Comparison of ENCODE assay signal across 8 cellular contexts in the genomic region with DNA sequence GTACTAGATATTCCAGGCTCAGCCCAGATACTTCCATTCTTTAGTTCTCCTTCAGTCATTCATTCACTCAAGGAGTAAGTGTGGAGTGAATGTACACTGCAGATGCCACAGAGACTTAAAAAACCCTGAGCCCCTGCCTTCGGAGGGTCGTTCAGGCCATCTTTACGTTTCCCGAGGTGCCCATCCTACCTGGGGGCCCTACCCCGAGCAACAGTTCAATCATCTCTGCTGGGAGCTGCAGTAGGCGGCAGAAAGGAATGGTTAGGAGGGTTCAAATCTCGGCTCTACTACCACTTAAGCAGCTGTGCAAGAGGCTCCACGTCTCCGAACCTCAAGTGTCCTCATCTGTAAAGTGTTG. TPM values are rescaled to one million over a fixed set of nuclear protein-coding genes. Genes with fewer than 3 reads are reported as not detected.
A peak's percentile ranks its signal among the peaks of the same experiment; 100 is the strongest.
DNase-seq lines count a peak whose midpoint lies in the region; ATAC-seq, FAIRE-seq and TF ChIP-seq lines count a peak whose summit lies in the region.

No MANE protein-coding gene starts in this region.

- no TSS peak for BruUV-seq in A673 (replicated peaks; lab: Mats Ljungman, UMichigan)

- no peak for FAIRE-seq in bronchial epithelial cell (lab: Jason Lieb, UNC)

- POLR2A ChIA-PET in A673 (lab: Charles Lee; ENCODE audit: low non-redundant PET), result no interaction called here

- H3K9me3 ChIP-seq in A673 (ENCODE audit: low read depth, low read length, poor library complexity, severe bottlenecking) (no peaks in the 10 kb centered on the region), mucosa of descending colon (no peaks in the 10 kb centered on the region)

- intact Hi-C loops in A673 (cut with micrococcal nuclease; ENCODE audit: unreplicated experiment), result no loop called here
- intact Hi-C loops in mucosa of descending colon (cut with DNase I, micrococcal nuclease), result no loop called here

- peak overlapping the region; percentile 85 for H3K4me3 ChIP-seq in A673 (ENCODE audit: low read depth, low read length, poor library complexity, severe bottlenecking)
- H3K4me3 ChIP-seq in bronchial epithelial cell (ENCODE audit: low read depth, low read length), result peak overlapping the region; percentile 82
- H3K4me3 ChIP-seq in mucosa of descending colon, result peak overlapping the region; percentile 99

- DNase-seq in A673 (ENCODE audit: low spot score), result no peak
- DNase-seq in bronchial epithelial cell (ENCODE audit: low read depth), result peak; percentile 9
- DNase-seq in mucosa of descending colon, result no peak
- no peak for DNase-seq in ureter (ENCODE audit: low spot score)
- DNase-seq in NCI-H2227 (lab: John Stamatoyannopoulos, UW; ENCODE audit: unreplicated experiment), result no peak
- DNase-seq in activated CD4-positive, alpha-beta T cell treated with anti-CD3 and anti-CD28 coated beads, Interleukin-2, amount 50 U/mL, for 4 hours, result no peak

- peak overlapping the region; percentile 90 for H3K27ac ChIP-seq in A673 (ENCODE audit: low read depth, low read length, poor library complexity, severe bottlenecking)

- peaks cover 32% of the 10 kb centered on the region for H3K36me3 ChIP-seq in A673 (ENCODE audit: insufficient read depth, low read length, poor library complexity, severe bottlenecking)
- peaks cover 21% of the 10 kb centered on the region for H3K36me3 ChIP-seq in bronchial epithelial cell (ENCODE audit: control insufficient read depth, insufficient read depth, low read length)
- H3K36me3 ChIP-seq in mucosa of descending colon (ENCODE audit: low read depth), result peaks cover 1% of the 10 kb centered on the region

- CTCF ChIA-PET in A673 (lab: Charles Lee), result interaction anchor here (0.7 kb wide), 1 partner anchor 438 kb away, joined by 3 read pairs; no protein-coding TSS in a partner anchor

- ATAC-seq in HG03045 (IDR thresholded peaks at IDR 0.05; ENCODE audit: unreplicated experiment) (peak; percentile 12), mucosa of descending colon (peak; percentile 8), GM18858 (IDR thresholded peaks at IDR 0.05; ENCODE audit: unreplicated experiment) (no peak)

- H3K27me3 ChIP-seq in A673 (replicated peaks; ENCODE audit: insufficient read depth, low read depth, low read length, poor library complexity) (peaks cover 6% of the 10 kb centered on the region), bronchial epithelial cell (ENCODE audit: control insufficient read depth, insufficient read depth, low read length) (no peaks in the 10 kb centered on the region)

- TF ChIP-seq CTCF in A673 (conservative IDR thresholded peaks at IDR 0.05; ENCODE audit: low read depth, low read length) (no peak), bronchial epithelial cell (IDR thresholded peaks at IDR 0.05; ENCODE audit: insufficient read depth, low read length, severe bottlenecking) (no peak), mucosa of descending colon (IDR thresholded peaks at IDR 0.05) (no peak)

- H3K4me1 ChIP-seq in A673 (ENCODE audit: insufficient read depth, low read length, poor library complexity, severe bottlenecking) (no peaks in the 10 kb centered on the region), mucosa of descending colon (ENCODE audit: low read depth) (peaks cover 13% of the 10 kb centered on the region)

RNA-seq across cellular contexts. Expression of gene SEC13, which starts 0.6 kb away (rescaled TPM):
- total RNA-seq in A673 (2021), result 160 and 174 TPM in 2 replicates
- 177 and 188 TPM in 2 replicates for total RNA-seq in bronchial epithelial cell
- total RNA-seq in mucosa of descending colon, result 100 to 1,000 TPM in 1 of 3 donors, 10 to 100 TPM in 2; 88.1 to 127 (median 95.3) TPM
- 82.9 TPM for total RNA-seq in ureter

RNA-seq across cellular contexts. Expression of gene GHRL, which starts 27.6 kb away (rescaled TPM):
- total RNA-seq in A673 (2021) (1.0 and 2.0 TPM in 2 replicates), bronchial epithelial cell (0.13 TPM in 1 of 2 replicates, not detected in the other), mucosa of descending colon (under 1 TPM; 0.51 to 0.63 (median 0.55) TPM), ureter (0.81 TPM)
